In genomic region chr5:148932355-148932935, GRCh38 we compare ENCODE assay signal across 24 cellular contexts.
"Had no signal": no experiment of that assay in that cellular context is flagged by ENCODE, and none has a peak within 500 bp of the region (broad histone marks: within the 10 kb centered on the region; RNA-seq: fewer than 3 reads in every experiment).

No MANE protein-coding gene starts in this region.

- ATAC-seq: activated CD4-positive, alpha-beta T cell treated with anti-CD3 and anti-CD28 coated beads for 36 hours; left lung; stimulated activated naive CD8-positive, alpha-beta T cell treated with anti-CD3 and anti-CD28 coated beads, Interleukin-15, amount 100 ng/mL, for 72 hours had no signal

- H3K36me3 ChIP-seq: cardiac muscle cell, esophagus squamous epithelium, left lung, neural progenitor cell, prostate gland, right atrium auricular region, suprapubic skin, transverse colon, uterus had no signal

- H3K9ac ChIP-seq: neural progenitor cell had no signal

- H3K4me1 ChIP-seq: left lung, neural progenitor cell, prostate gland, right atrium auricular region, suprapubic skin, uterus had no signal

- H3K27ac ChIP-seq: cardiac muscle cell, esophagus squamous epithelium, hepatocyte, left lung, neural progenitor cell, prostate gland, right atrium auricular region, skin epidermis, suprapubic skin, transverse colon, uterus had no signal

- H2AFZ ChIP-seq: hepatocyte, neural progenitor cell had no signal

- DNase-seq: activated CD4-positive, alpha-beta T cell treated with anti-CD3 and anti-CD28 coated beads for 36 hours; activated CD4-positive, alpha-beta T cell treated with anti-CD3 and anti-CD28 coated beads, Interleukin-2, amount 50 U/mL, for 48 hours; activated gamma-delta T cell treated with Interleukin-2 at 50 U/mL for 16 hours; activated naive CD8-positive, alpha-beta T cell treated with anti-CD3 and anti-CD28 coated beads for 36 hours; amniotic stem cell; dermis blood vessel endothelial cell; effector memory CD4-positive, alpha-beta T cell; esophagus squamous epithelium; left lung; mammary epithelial cell; midbrain; naive B cell; stimulated activated CD4-positive, alpha-beta T cell treated with anti-CD3 and anti-CD28 coated beads, Interleukin-15, amount 100 ng/mL, for 24 hours; stimulated activated CD4-positive, alpha-beta T cell treated with anti-CD3 and anti-CD28 coated beads, Interleukin-4, amount 100 ng/mL, for 1 hour; stimulated activated naive CD8-positive, alpha-beta T cell treated with anti-CD3 and anti-CD28 coated beads, Interleukin-15, amount 100 ng/mL, for 72 hours; transverse colon; uterus had no signal

- H3K79me2 ChIP-seq: hepatocyte had no signal

- H3K4me3 ChIP-seq: cardiac muscle cell, esophagus squamous epithelium, hepatocyte, left lung, neural progenitor cell, prostate gland, right atrium auricular region, skin epidermis, suprapubic skin, transverse colon, uterus had no signal

- H3K27me3 ChIP-seq: esophagus squamous epithelium, hepatocyte, left lung, neural progenitor cell, right atrium auricular region, suprapubic skin, transverse colon, uterus had no signal

- H3K9me3 ChIP-seq: esophagus squamous epithelium, left lung, prostate gland, right atrium auricular region, suprapubic skin, transverse colon, uterus had no signal

- H3K4me2 ChIP-seq: hepatocyte, neural progenitor cell had no signal
